Comparison of ENCODE assay signal across 8 cellular contexts in the genomic region with DNA sequence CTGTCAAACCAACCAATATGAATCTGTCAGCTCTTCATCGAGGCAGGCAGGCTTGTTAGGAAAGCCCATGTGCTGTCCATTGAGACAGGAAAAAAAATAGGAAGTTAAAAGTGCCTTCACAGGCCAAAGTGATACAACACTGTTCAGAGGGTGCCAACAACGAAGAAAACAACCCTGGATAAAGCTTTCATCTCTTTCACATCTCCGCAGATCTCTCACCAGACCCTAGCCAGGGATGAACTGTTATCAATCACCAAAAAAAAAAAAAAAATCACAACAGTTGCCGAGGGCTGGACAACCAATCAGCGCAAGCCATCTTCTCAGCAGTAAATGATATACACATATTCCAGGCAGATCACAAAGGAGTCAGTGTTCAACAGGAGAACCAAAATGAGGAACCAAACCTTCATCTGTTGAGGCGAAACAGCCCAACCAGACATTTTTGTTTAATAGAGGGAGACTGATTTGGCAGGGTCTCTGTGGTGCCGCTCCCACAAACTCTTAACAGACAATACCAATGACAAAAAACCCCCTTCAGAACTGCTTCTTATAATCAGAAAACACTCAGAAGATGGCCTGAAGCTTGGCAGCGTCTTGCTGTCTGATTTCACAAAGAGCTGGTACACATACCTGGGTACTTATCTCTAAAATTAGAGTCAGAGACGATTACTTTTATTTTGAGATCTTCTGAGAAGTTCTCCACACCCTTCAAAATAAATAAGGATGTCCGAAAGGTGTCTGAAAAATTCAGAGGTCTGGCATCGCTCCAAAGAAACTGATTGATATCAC. TPM values are rescaled to one million over a fixed set of nuclear protein-coding genes. Genes with fewer than 3 reads are reported as not detected.
DNase-seq lines count a peak whose midpoint lies in the region; ATAC-seq and TF ChIP-seq lines count a peak whose summit lies in the region.

No MANE protein-coding gene starts in this region.

- H3K27me3 ChIP-seq in SU-DHL-6 (ENCODE audit: low read length) (no peaks in the 10 kb centered on the region), stomach smooth muscle (ENCODE audit: control insufficient read depth in 1 of 2, insufficient read depth in 2 of 2, low read length in 2 of 2) (no peaks in the 10 kb centered on the region)

- H3K4me2 ChIP-seq in SU-DHL-6 (ENCODE audit: low read depth, low read length, poor library complexity, severe bottlenecking), result peak overlapping the region; percentile 84

- H3K4me1 Mint-ChIP-seq in activated naive CD4-positive, alpha-beta T cell treated with anti-CD3 and anti-CD28 coated beads for 36 hours (ENCODE audit: low read depth), result peaks cover 68% of the 10 kb centered on the region

- H3K4me3 ChIP-seq in SU-DHL-6 (ENCODE audit: insufficient read depth, low read length, poor library complexity, severe bottlenecking), result peak overlapping the region; percentile 60
- H3K4me3 ChIP-seq in foreskin fibroblast (ENCODE audit: low read depth in 1 of 2, low read length in 2 of 2), result peak overlapping the region; percentile 74 to 96
- H3K4me3 ChIP-seq in stomach smooth muscle (ENCODE audit: low read length in 2 of 2), result peak overlapping the region; percentile 74 to 98

- H3K9me3 Mint-ChIP-seq in activated naive CD4-positive, alpha-beta T cell treated with anti-CD3 and anti-CD28 coated beads for 36 hours, result no peaks in the 10 kb centered on the region

- H3K9me2 ChIP-seq in SU-DHL-6 (replicated peaks; ENCODE audit: insufficient read depth, low read length), result no peaks in the 10 kb centered on the region

- peaks cover 63% of the 10 kb centered on the region for H3K79me2 ChIP-seq in SU-DHL-6 (ENCODE audit: insufficient read depth, low read length)

- no peaks in the 10 kb centered on the region for H3K36me3 ChIP-seq in SU-DHL-6 (ENCODE audit: low read length)
- H3K36me3 ChIP-seq in stomach smooth muscle (ENCODE audit: control insufficient read depth in 2 of 2, insufficient read depth in 2 of 2, low read length in 2 of 2), result peaks cover 2% of the 10 kb centered on the region in 2 donors

- peaks cover 52% of the 10 kb centered on the region for H3K36me3 Mint-ChIP-seq in activated naive CD4-positive, alpha-beta T cell treated with anti-CD3 and anti-CD28 coated beads for 36 hours (ENCODE audit: low read depth)

- no peak for ATAC-seq in GM18502 (IDR thresholded peaks at IDR 0.05; ENCODE audit: poor library complexity, unreplicated experiment)

- peaks cover 25% of the 10 kb centered on the region for H3F3A ChIP-seq in SU-DHL-6 (ENCODE audit: insufficient read depth)

- H3K27me3 Mint-ChIP-seq in activated naive CD4-positive, alpha-beta T cell treated with anti-CD3 and anti-CD28 coated beads for 36 hours (ENCODE audit: low read depth), result no peaks in the 10 kb centered on the region

- no peak overlapping the region for H2AFZ ChIP-seq in SU-DHL-6 (ENCODE audit: low read depth, low read length, severe bottlenecking)

- TF ChIP-seq CTCF in SU-DHL-6 (IDR thresholded peaks at IDR 0.05; ENCODE audit: insufficient read depth, low read length, poor library complexity, severe bottlenecking) (no peak), foreskin fibroblast (IDR thresholded peaks at IDR 0.05; ENCODE audit: low read depth, low read length) (no peak)

- peak overlapping the region; percentile 99 for H3K27ac Mint-ChIP-seq in activated naive CD4-positive, alpha-beta T cell treated with anti-CD3 and anti-CD28 coated beads for 36 hours

- DNase-seq in activated naive CD4-positive, alpha-beta T cell treated with anti-CD3 and anti-CD28 coated beads for 36 hours, result peak; percentile 42
- DNase-seq in activated naive CD4-positive, alpha-beta T cell treated with anti-CD3 and anti-CD28 coated beads, Interleukin-2, amount 50 U/mL, for 16 hours, result no peak
- DNase-seq in foreskin fibroblast, result peak in 1 of 2 donors; percentile 65
- DNase-seq in cortex of kidney (lab: John Stamatoyannopoulos, UW), result no peak
- no peak for DNase-seq in activated CD8-positive, alpha-beta memory T cell treated with anti-CD3 and anti-CD28 coated beads, Interleukin-2, amount 50 U/mL, for 4 hours

- CTCF ChIA-PET in activated naive CD4-positive, alpha-beta T cell treated with anti-CD3 and anti-CD28 coated beads for 36 hours (lab: Charles Lee), result interaction anchor here (0.6 to 4.7 kb wide), 9 partner anchors 21 to 180 kb away, joined by 3 to 43 read pairs (median 4); a partner anchor contains a TSS

- H3K27ac ChIP-seq in SU-DHL-6 (ENCODE audit: low read depth, low read length) (peak overlapping the region; percentile 75), stomach smooth muscle (ENCODE audit: low read length) (peak overlapping the region; percentile 95)

- H3K9ac ChIP-seq in SU-DHL-6 (ENCODE audit: low read length), result peak overlapping the region; percentile 65
- H3K9ac ChIP-seq in stomach smooth muscle (ENCODE audit: low read length in 2 of 2), result peak overlapping the region; percentile 89 to 94

- no peaks in the 10 kb centered on the region; the same call in 1 of the 2 replicates for H4K20me1 ChIP-seq in SU-DHL-6 (ENCODE audit: low read depth, low read length)

- no peaks in the 10 kb centered on the region for H3K9me3 ChIP-seq in SU-DHL-6 (ENCODE audit: insufficient read depth, low read length)
- H3K9me3 ChIP-seq in stomach smooth muscle (ENCODE audit: control insufficient read depth in 2 of 2, low read length in 2 of 2), result no peaks in the 10 kb centered on the region

- H3K4me1 ChIP-seq in stomach smooth muscle (ENCODE audit: control insufficient read depth, insufficient read depth, low read length), result peaks cover 66% of the 10 kb centered on the region

- H3K4me3 Mint-ChIP-seq in activated naive CD4-positive, alpha-beta T cell treated with anti-CD3 and anti-CD28 coated beads for 36 hours, result peak overlapping the region; percentile 87

- intact Hi-C loops in activated naive CD4-positive, alpha-beta T cell treated with anti-CD3 and anti-CD28 coated beads for 36 hours (cut with micrococcal nuclease), result loop anchor here (1.0 to 10.0 kb wide), 4 partner anchors 38 to 877 kb away; a partner anchor contains a TSS

RNA-seq across cellular contexts. Expression of a gene that starts 1.9 kb away (rescaled TPM):
- 10 to 100 TPM; 45.5 to 52.0 TPM for total RNA-seq in activated naive CD4-positive, alpha-beta T cell treated with anti-CD3 and anti-CD28 coated beads for 36 hours

RNA-seq across cellular contexts. Expression of a gene that starts 53.1 kb away (rescaled TPM):
- under 1 TPM in 1 of 2 experiments, not detected in 1; 0.12 TPM for total RNA-seq in activated naive CD4-positive, alpha-beta T cell treated with anti-CD3 and anti-CD28 coated beads for 36 hours
